ENCODE assay signal across 1 cellular context in genomic region chr7:43456200-43456599, GRCh38.
TF ChIP-seq lines count a peak whose summit lies in the region.

No MANE protein-coding gene starts in this region.

TF ChIP-seq in HepG2, 621 proteins besides CTCF, POLR2A, EP300 and RAD21 (continued from another document and continues in another):
- TF ChIP-seq PCBP2 (optimal IDR thresholded peaks at IDR 0.05; ENCODE audit: low read depth, low read length, poor library complexity, severe bottlenecking) (no peak), ETV5 (CRISPR knock-in tag; IDR thresholded peaks at IDR 0.05; ENCODE audit: borderline replicate concordance) (0 out of 2 replicates have a peak, but pooled peaks have one; percentile 12), ZNF317 (CRISPR knock-in tag; IDR thresholded peaks at IDR 0.05) (no peak), HOMEZ (CRISPR knock-in tag; IDR thresholded peaks at IDR 0.05; ENCODE audit: low read depth) (no peak), ZNF549 (CRISPR knock-in tag; IDR thresholded peaks at IDR 0.05) (no peak), XRCC5 (optimal IDR thresholded peaks at IDR 0.05; ENCODE audit: low read length) (peak; percentile 48), SCMH1 (CRISPR knock-in tag; IDR thresholded peaks at IDR 0.05; ENCODE audit: borderline replicate concordance) (no peak), SAP130 (CRISPR knock-in tag; IDR thresholded peaks at IDR 0.05; ENCODE audit: low read depth) (peak; percentile 43; the same call in 1 of the 2 replicates), SMAD9 (CRISPR knock-in tag; IDR thresholded peaks at IDR 0.05) (no peak), GABPB1 (CRISPR knock-in tag; IDR thresholded peaks at IDR 0.05) (peak; percentile 30; the same call in 1 of the 2 replicates), GABPA (IDR thresholded peaks at IDR 0.05; ENCODE audit: low read depth, low read length) (no peak), GABPA (CRISPR knock-in tag; IDR thresholded peaks at IDR 0.05; ENCODE audit: low read depth) (no peak), SRSF9 (IDR thresholded peaks at IDR 0.05; ENCODE audit: borderline replicate concordance, insufficient read depth, low read depth, low read length, poor library complexity, severe bottlenecking) (no peak), ZHX2 (IDR thresholded peaks at IDR 0.05; ENCODE audit: low read depth) (no peak), ZHX2 (CRISPR knock-in tag; IDR thresholded peaks at IDR 0.05; ENCODE audit: borderline replicate concordance) (0 out of 2 replicates have a peak, but pooled peaks have one; percentile 36), ZNF263 (CRISPR knock-in tag; IDR thresholded peaks at IDR 0.05) (no peak), ZNF546 (CRISPR knock-in tag; conservative IDR thresholded peaks at IDR 0.05) (no peak), ZNF773 (CRISPR knock-in tag; IDR thresholded peaks at IDR 0.05; ENCODE audit: borderline replicate concordance) (no peak), CERS6 (CRISPR knock-in tag; IDR thresholded peaks at IDR 0.05) (no peak), GPBP1L1 (CRISPR knock-in tag; IDR thresholded peaks at IDR 0.05) (no peak), AFF4 (CRISPR knock-in tag; IDR thresholded peaks at IDR 0.05) (no peak), SMARCC2 (IDR thresholded peaks at IDR 0.05) (no peak), SP140L (CRISPR knock-in tag; IDR thresholded peaks at IDR 0.05; ENCODE audit: borderline replicate concordance) (peak; percentile 51; the same call in 1 of the 2 replicates), ZNF20 (CRISPR knock-in tag; IDR thresholded peaks at IDR 0.05) (no peak), ZNF704 (CRISPR knock-in tag; IDR thresholded peaks at IDR 0.05; ENCODE audit: borderline replicate concordance) (no peak), PITX1 (CRISPR knock-in tag; IDR thresholded peaks at IDR 0.05) (no peak), MNT (IDR thresholded peaks at IDR 0.05) (no peak), MAX (IDR thresholded peaks at IDR 0.05) (peak; percentile 74), POGK (CRISPR knock-in tag; conservative IDR thresholded peaks at IDR 0.05) (no peak), CEBPB (IDR thresholded peaks at IDR 0.05; ENCODE audit: borderline replicate concordance, low read depth, low read length) (no peak), TOE1 (CRISPR knock-in tag; IDR thresholded peaks at IDR 0.05) (no peak), NBN (conservative IDR thresholded peaks at IDR 0.05) (no peak), CHD2 (IDR thresholded peaks at IDR 0.05; ENCODE audit: low read depth, low read length) (no peak), RFXANK (CRISPR knock-in tag; IDR thresholded peaks at IDR 0.05) (no peak), ETS1 (CRISPR knock-in tag; IDR thresholded peaks at IDR 0.05) (no peak), KAT8 (CRISPR knock-in tag; IDR thresholded peaks at IDR 0.05) (0 out of 2 replicates have a peak, but pooled peaks have one; percentile 15), ZNF256 (CRISPR knock-in tag; conservative IDR thresholded peaks at IDR 0.05) (no peak)
